ENCODE assay signal across 11 cellular contexts in the genomic region with DNA sequence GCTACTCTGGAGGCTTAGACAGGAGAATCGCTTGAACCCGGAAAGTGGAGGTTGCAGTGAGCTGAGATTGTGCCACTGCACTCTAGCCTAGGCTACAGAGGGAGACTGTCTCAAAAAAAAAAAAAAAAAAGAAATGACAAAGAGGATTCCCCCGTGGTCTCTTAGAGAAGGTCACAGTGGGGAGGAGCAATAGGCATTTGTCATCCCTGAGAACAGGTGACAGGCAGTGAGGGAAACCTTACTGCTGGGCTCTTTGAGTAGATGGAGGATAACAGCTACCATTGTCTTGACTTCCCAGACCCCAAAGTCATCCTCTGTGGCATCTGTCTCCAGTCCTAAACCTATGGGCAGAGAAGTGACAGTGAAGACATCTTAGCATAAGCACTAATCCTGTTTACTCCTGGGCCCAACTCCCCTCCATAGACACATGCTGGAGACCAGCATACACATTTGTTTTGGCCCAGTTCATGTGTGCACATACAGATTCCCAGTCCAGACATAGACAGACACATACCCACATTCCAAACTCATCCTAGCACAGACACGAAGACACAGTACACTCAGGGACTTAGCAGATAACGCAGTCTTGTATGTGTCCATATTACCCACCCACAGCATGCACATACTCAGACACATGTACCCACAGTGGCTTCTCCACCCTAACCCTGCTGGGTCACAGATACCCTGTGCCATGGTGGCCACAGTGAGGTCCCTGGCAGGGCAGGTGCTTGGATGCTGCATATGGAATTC. TPM values are rescaled to one million over a fixed set of nuclear protein-coding genes. Genes with fewer than 3 reads are reported as not detected.
DNase-seq lines count a peak whose midpoint lies in the region; ATAC-seq and TF ChIP-seq lines count a peak whose summit lies in the region.
"Had no signal": no experiment of that assay in that cellular context is flagged by ENCODE, and none has a peak within 500 bp of the region (broad histone marks: within the 10 kb centered on the region; RNA-seq: fewer than 3 reads in every experiment).

No MANE protein-coding gene starts in this region.

- no peaks in the 10 kb centered on the region for H3K36me3 Mint-ChIP-seq in natural killer cell
- H3K36me3 Mint-ChIP-seq in natural killer cell treated with Interleukin-12 subunit alpha and Interleukin-12 subunit beta and Interleukin-15 and Interleukin-18, amount 100 ng/mL, for 72 hours, result no peaks in the 10 kb centered on the region
- H3K36me3 Mint-ChIP-seq in naive thymus-derived CD8-positive, alpha-beta T cell, result peaks cover 0 to 6% (median 0%) of the 10 kb centered on the region in 3 donors

- ATAC-seq in natural killer cell (no peak), GM18907 (IDR thresholded peaks at IDR 0.05; ENCODE audit: unreplicated experiment) (no peak), GM19395 (IDR thresholded peaks at IDR 0.05; ENCODE audit: unreplicated experiment) (no peak)
- no peak for ATAC-seq in natural killer cell treated with Interleukin-12 subunit alpha and Interleukin-12 subunit beta and Interleukin-15 and Interleukin-18, amount 100 ng/mL, for 72 hours
- no peak for ATAC-seq in naive thymus-derived CD8-positive, alpha-beta T cell

- no peaks in the 10 kb centered on the region for H3K9me3 Mint-ChIP-seq in natural killer cell
- H3K9me3 Mint-ChIP-seq in natural killer cell treated with Interleukin-12 subunit alpha and Interleukin-12 subunit beta and Interleukin-15 and Interleukin-18, amount 100 ng/mL, for 72 hours, result no peaks in the 10 kb centered on the region
- H3K9me3 Mint-ChIP-seq in naive thymus-derived CD8-positive, alpha-beta T cell, result peaks cover 0 to 2% (median 0%) of the 10 kb centered on the region in 9 donors

- POLR2A ChIA-PET in naive thymus-derived CD8-positive, alpha-beta T cell (lab: Charles Lee), result interaction anchor here (0.7 to 1.1 kb wide), 2 partner anchors 16 to 17 kb away, joined by 3 to 6 read pairs; no protein-coding TSS in a partner anchor

- no peaks in the 10 kb centered on the region for H3K36me3 ChIP-seq in ascending aorta

- no peaks in the 10 kb centered on the region for H3K27me3 Mint-ChIP-seq in natural killer cell (ENCODE audit: low read depth in 2 of 2)
- H3K27me3 Mint-ChIP-seq in natural killer cell treated with Interleukin-12 subunit alpha and Interleukin-12 subunit beta and Interleukin-15 and Interleukin-18, amount 100 ng/mL, for 72 hours, result no peaks in the 10 kb centered on the region
- H3K27me3 Mint-ChIP-seq in naive thymus-derived CD8-positive, alpha-beta T cell, result no peaks in the 10 kb centered on the region

- peak overlapping the region; percentile 58 to 74 for H3K27ac Mint-ChIP-seq in natural killer cell
- peak overlapping the region in 1 of 2 donors; percentile 2 for H3K27ac Mint-ChIP-seq in natural killer cell treated with Interleukin-12 subunit alpha and Interleukin-12 subunit beta and Interleukin-15 and Interleukin-18, amount 100 ng/mL, for 72 hours
- H3K27ac Mint-ChIP-seq in naive thymus-derived CD8-positive, alpha-beta T cell, result peak overlapping the region in 9 of 10 donors; percentile 0 to 91 (median 40)

- H3K27me3 ChIP-seq in ascending aorta, result no peaks in the 10 kb centered on the region

- H3K9me3 ChIP-seq in ascending aorta, result no peaks in the 10 kb centered on the region

- DNase-seq in natural killer cell (no peak), ascending aorta (ENCODE audit: low spot score in 2 of 2) (no peak), NCI-H1105 (lab: John Stamatoyannopoulos, UW) (no peak)
- DNase-seq in natural killer cell treated with Interleukin-12 subunit alpha and Interleukin-12 subunit beta and Interleukin-15 and Interleukin-18, amount 100 ng/mL, for 72 hours (ENCODE audit: low spot score), result no peak
- peak; percentile 5 for DNase-seq in central memory CD4-positive, alpha-beta T cell
- no peak for DNase-seq in naive thymus-derived CD8-positive, alpha-beta T cell
- DNase-seq: NCI-H2107 had no signal

- no peak overlapping the region for H3K27ac ChIP-seq in ascending aorta

- H3K4me1 ChIP-seq in ascending aorta, result peaks cover 11 to 17% of the 10 kb centered on the region in 2 donors

- intact Hi-C loops in natural killer cell (cut with micrococcal nuclease) (no loop called here), ascending aorta (cut with DNase I) (loop anchor here (10.0 kb wide), 1 partner anchor 268 kb away; a partner anchor contains a TSS)

- TF ChIP-seq CTCF in natural killer cell (IDR thresholded peaks at IDR 0.05) (no peak), ascending aorta (IDR thresholded peaks at IDR 0.05) (no peak)

- peaks cover 25 to 44% of the 10 kb centered on the region in 2 donors for H3K4me1 Mint-ChIP-seq in natural killer cell
- H3K4me1 Mint-ChIP-seq in natural killer cell treated with Interleukin-12 subunit alpha and Interleukin-12 subunit beta and Interleukin-15 and Interleukin-18, amount 100 ng/mL, for 72 hours (ENCODE audit: low read depth in 2 of 2), result peaks cover 26 to 31% of the 10 kb centered on the region in 2 donors
- H3K4me1 Mint-ChIP-seq in naive thymus-derived CD8-positive, alpha-beta T cell, result peaks cover 22 to 40% (median 35%) of the 10 kb centered on the region in 4 donors

- no peak overlapping the region for H3K4me3 Mint-ChIP-seq in natural killer cell
- H3K4me3 Mint-ChIP-seq in natural killer cell treated with Interleukin-12 subunit alpha and Interleukin-12 subunit beta and Interleukin-15 and Interleukin-18, amount 100 ng/mL, for 72 hours, result no peak overlapping the region
- H3K4me3 Mint-ChIP-seq in naive thymus-derived CD8-positive, alpha-beta T cell, result peak overlapping the region in 1 of 10 donors; percentile 47

- no peak overlapping the region for H3K4me3 ChIP-seq in ascending aorta

RNA-seq across cellular contexts. Expression of a gene that starts 2.7 kb away (rescaled TPM):
- total RNA-seq in natural killer cell, result not detected
- total RNA-seq in natural killer cell treated with Interleukin-12 subunit alpha and Interleukin-12 subunit beta and Interleukin-15 and Interleukin-18, amount 100 ng/mL, for 72 hours, result under 1 TPM in 1 of 2 donors, not detected in 1; 0.12 TPM
- under 1 TPM; 0.22 to 0.36 TPM for total RNA-seq in naive thymus-derived CD8-positive, alpha-beta T cell
- polyA plus RNA-seq in naive thymus-derived CD8-positive, alpha-beta T cell, result under 1 TPM in 1 of 3 donors, not detected in 2; 0.64 TPM
- total RNA-seq in ascending aorta, result not detected
- total RNA-seq: cerebellum, temporal lobe had no signal

RNA-seq across cellular contexts. Expression of a gene that starts 11.9 kb away (rescaled TPM):
- total RNA-seq in natural killer cell, result 10 to 100 TPM in 2 of 3 donors, 1 to 10 TPM in 1; 5.6 to 13.0 (median 12.7) TPM
- total RNA-seq in natural killer cell treated with Interleukin-12 subunit alpha and Interleukin-12 subunit beta and Interleukin-15 and Interleukin-18, amount 100 ng/mL, for 72 hours, result 10 to 100 TPM; 11.6 to 11.8 TPM
- total RNA-seq in naive thymus-derived CD8-positive, alpha-beta T cell, result 1 to 10 TPM; 6.3 to 8.0 TPM
- polyA plus RNA-seq in naive thymus-derived CD8-positive, alpha-beta T cell, result 1 to 10 TPM; 2.4 to 9.6 (median 4.6) TPM
- 21.9 TPM for total RNA-seq in ascending aorta

RNA-seq across cellular contexts. Expression of a gene that starts 31.1 kb away (rescaled TPM):
- total RNA-seq in natural killer cell (10 to 100 TPM; 46.6 to 84.9 (median 69.6) TPM), ascending aorta (27.7 TPM)
- 100 to 1,000 TPM in 1 of 2 donors, 10 to 100 TPM in 1; 56.2 to 111 TPM for total RNA-seq in natural killer cell treated with Interleukin-12 subunit alpha and Interleukin-12 subunit beta and Interleukin-15 and Interleukin-18, amount 100 ng/mL, for 72 hours
- 100 to 1,000 TPM; 211 to 228 TPM for total RNA-seq in naive thymus-derived CD8-positive, alpha-beta T cell
- polyA plus RNA-seq in naive thymus-derived CD8-positive, alpha-beta T cell, result 10 to 100 TPM; 14.3 to 20.2 (median 19.2) TPM
